In the genomic region with DNA sequence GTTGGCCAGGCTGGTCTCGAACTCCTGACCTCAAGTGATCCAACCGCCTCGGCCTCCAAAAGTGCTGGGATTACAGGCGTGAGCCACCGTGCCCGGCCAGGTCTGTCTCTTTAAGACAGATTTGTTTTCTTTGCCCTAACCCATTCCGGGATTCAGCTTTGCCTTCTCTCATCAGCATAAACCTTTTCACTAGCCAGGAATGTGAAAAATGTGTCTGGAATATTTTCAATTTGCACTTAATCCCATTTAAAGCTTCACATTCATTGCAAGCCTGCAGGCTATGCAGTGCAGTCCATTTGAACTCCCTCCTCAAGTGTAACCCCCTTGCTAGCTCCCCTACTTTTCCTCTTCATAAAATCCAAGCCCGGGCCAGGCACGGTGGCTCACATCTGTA, we compare ENCODE assay signal across 1 cellular context.
TF ChIP-seq lines count a peak whose summit lies in the region.

No MANE protein-coding gene starts in this region.

TF ChIP-seq in IMR-90, 13 proteins besides CTCF, POLR2A, EP300 and RAD21:
- no peak for TF ChIP-seq RCOR1 (IDR thresholded peaks at IDR 0.05; ENCODE audit: insufficient replicate concordance, low read length)
- no peak for TF ChIP-seq MAFK (IDR thresholded peaks at IDR 0.05; ENCODE audit: low read depth, low read length)
- TF ChIP-seq CEBPB (IDR thresholded peaks at IDR 0.05; ENCODE audit: low read depth, low read length), result no peak
- no peak for TF ChIP-seq CHD1 (IDR thresholded peaks at IDR 0.05; ENCODE audit: low read depth, low read length)
- no peak for TF ChIP-seq SMC3 (IDR thresholded peaks at IDR 0.05; ENCODE audit: low read depth, low read length)
- no peak for TF ChIP-seq FOS (IDR thresholded peaks at IDR 0.05; ENCODE audit: low read depth, low read length)
- no peak for TF ChIP-seq BHLHE40 (IDR thresholded peaks at IDR 0.05; ENCODE audit: low read depth, low read length)
- no peak for TF ChIP-seq RFX5 (IDR thresholded peaks at IDR 0.05; ENCODE audit: low read depth, low read length)
- no peak for TF ChIP-seq NFE2L2 (IDR thresholded peaks at IDR 0.05; ENCODE audit: low read depth, low read length)
- TF ChIP-seq, protein P1, sequence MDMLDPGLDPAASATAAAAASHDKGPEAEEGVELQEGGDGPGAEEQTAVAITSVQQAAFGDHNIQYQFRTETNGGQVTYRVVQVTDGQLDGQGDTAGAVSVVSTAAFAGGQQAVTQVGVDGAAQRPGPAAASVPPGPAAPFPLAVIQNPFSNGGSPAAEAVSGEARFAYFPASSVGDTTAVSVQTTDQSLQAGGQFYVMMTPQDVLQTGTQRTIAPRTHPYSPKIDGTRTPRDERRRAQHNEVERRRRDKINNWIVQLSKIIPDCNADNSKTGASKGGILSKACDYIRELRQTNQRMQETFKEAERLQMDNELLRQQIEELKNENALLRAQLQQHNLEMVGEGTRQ (IDR thresholded peaks at IDR 0.05; ENCODE audit: low read depth, low read length), result no peak
- TF ChIP-seq MXI1 (IDR thresholded peaks at IDR 0.05; ENCODE audit: borderline replicate concordance, low read depth, low read length), result no peak
- TF ChIP-seq, protein P2, sequence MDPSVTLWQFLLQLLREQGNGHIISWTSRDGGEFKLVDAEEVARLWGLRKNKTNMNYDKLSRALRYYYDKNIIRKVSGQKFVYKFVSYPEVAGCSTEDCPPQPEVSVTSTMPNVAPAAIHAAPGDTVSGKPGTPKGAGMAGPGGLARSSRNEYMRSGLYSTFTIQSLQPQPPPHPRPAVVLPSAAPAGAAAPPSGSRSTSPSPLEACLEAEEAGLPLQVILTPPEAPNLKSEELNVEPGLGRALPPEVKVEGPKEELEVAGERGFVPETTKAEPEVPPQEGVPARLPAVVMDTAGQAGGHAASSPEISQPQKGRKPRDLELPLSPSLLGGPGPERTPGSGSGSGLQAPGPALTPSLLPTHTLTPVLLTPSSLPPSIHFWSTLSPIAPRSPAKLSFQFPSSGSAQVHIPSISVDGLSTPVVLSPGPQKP (IDR thresholded peaks at IDR 0.05; ENCODE audit: borderline replicate concordance, low read depth, low read length), result no peak
- no peak for TF ChIP-seq MAZ (IDR thresholded peaks at IDR 0.05; ENCODE audit: borderline replicate concordance, low read depth, low read length)
TF ChIP-seq in IMR-90: peak in this region for 0.
